ENCODE assay signal across 21 cellular contexts in genomic region chr16:78593352-78593751, GRCh38.
"Had no signal": no experiment of that assay in that cellular context is flagged by ENCODE, and none has a peak within 500 bp of the region (broad histone marks: within the 10 kb centered on the region; RNA-seq: fewer than 3 reads in every experiment).

No MANE protein-coding gene starts in this region.

- H3K27me3 ChIP-seq: gastrocnemius medialis, heart right ventricle, neutrophil, spleen, testis, tibial nerve had no signal

- H3K36me3 ChIP-seq: gastrocnemius medialis, heart right ventricle, left ventricle myocardium inferior, lower lobe of right lung, neutrophil, spleen, tibial nerve had no signal

- ATAC-seq: esophagus mucosa; gastrocnemius medialis; heart right ventricle; lower lobe of right lung; natural killer cell; sciatic nerve; stimulated activated memory B cell treated with anti-CD40 and anti-IgM and Interleukin-4, amounts not matched to agents 10 μg/mL and 1 μg/mL and 100 μg/mL, for 72 hours; stimulated activated naive CD8-positive, alpha-beta T cell treated with anti-CD3 and anti-CD28 coated beads, Interleukin-15, amount 100 ng/mL, for 72 hours had no signal

- H3K9me3 Mint-ChIP-seq: memory B cell; mesothelial cell of epicardium; natural killer cell; stimulated activated memory B cell treated with anti-CD40 and anti-IgM and Interleukin-4, amounts not matched to agents 10 μg/mL and 1 μg/mL and 100 μg/mL, for 72 hours; stimulated activated naive CD8-positive, alpha-beta T cell treated with anti-CD3 and anti-CD28 coated beads, Interleukin-15, amount 100 ng/mL, for 72 hours had no signal

- H3K4me1 Mint-ChIP-seq: memory B cell; natural killer cell; stimulated activated memory B cell treated with anti-CD40 and anti-IgM and Interleukin-4, amounts not matched to agents 10 μg/mL and 1 μg/mL and 100 μg/mL, for 72 hours; stimulated activated naive CD8-positive, alpha-beta T cell treated with anti-CD3 and anti-CD28 coated beads, Interleukin-15, amount 100 ng/mL, for 72 hours had no signal

- H3K4me3 Mint-ChIP-seq: memory B cell; mesothelial cell of epicardium; natural killer cell; stimulated activated memory B cell treated with anti-CD40 and anti-IgM and Interleukin-4, amounts not matched to agents 10 μg/mL and 1 μg/mL and 100 μg/mL, for 72 hours; stimulated activated naive CD8-positive, alpha-beta T cell treated with anti-CD3 and anti-CD28 coated beads, Interleukin-15, amount 100 ng/mL, for 72 hours had no signal

- H3K27ac ChIP-seq: gastrocnemius medialis, heart right ventricle, left ventricle myocardium inferior, lower lobe of right lung, neutrophil, spleen, testis, tibial nerve had no signal

- H3K4me1 ChIP-seq: lower lobe of right lung, spleen, testis, tibial nerve had no signal

- H3K9me3 ChIP-seq: gastrocnemius medialis, heart right ventricle, left ventricle myocardium inferior, lower lobe of right lung, neutrophil, spleen, testis, tibial nerve had no signal

- H3K27me3 Mint-ChIP-seq: stimulated activated memory B cell treated with anti-CD40 and anti-IgM and Interleukin-4, amounts not matched to agents 10 μg/mL and 1 μg/mL and 100 μg/mL, for 72 hours; stimulated activated naive CD8-positive, alpha-beta T cell treated with anti-CD3 and anti-CD28 coated beads, Interleukin-15, amount 100 ng/mL, for 72 hours had no signal

- DNase-seq: effector memory CD4-positive, alpha-beta T cell; gastrocnemius medialis; heart right ventricle; hypothalamus; left ventricle myocardium inferior; lower lobe of right lung; natural killer cell; posterior cingulate gyrus; spleen; stimulated activated CD4-positive, alpha-beta T cell treated with anti-CD3 and anti-CD28 coated beads, Interleukin-15, amount 100 ng/mL, for 24 hours; stimulated activated CD4-positive, alpha-beta T cell treated with anti-CD3 and anti-CD28 coated beads, Interleukin-1b, Interleukin-23, amount 100 ng/mL, for 48 hours; stimulated activated CD4-positive, alpha-beta T cell treated with anti-CD3 and anti-CD28 coated beads, Interleukin-4, amount 100 ng/mL, for 24 hours; stimulated activated naive CD8-positive, alpha-beta T cell treated with anti-CD3 and anti-CD28 coated beads, Interleukin-15, amount 100 ng/mL, for 72 hours; testis had no signal

- H3K36me3 Mint-ChIP-seq: mesothelial cell of epicardium; natural killer cell; stimulated activated memory B cell treated with anti-CD40 and anti-IgM and Interleukin-4, amounts not matched to agents 10 μg/mL and 1 μg/mL and 100 μg/mL, for 72 hours had no signal

- H3K27ac Mint-ChIP-seq: memory B cell; mesothelial cell of epicardium; natural killer cell; stimulated activated memory B cell treated with anti-CD40 and anti-IgM and Interleukin-4, amounts not matched to agents 10 μg/mL and 1 μg/mL and 100 μg/mL, for 72 hours; stimulated activated naive CD8-positive, alpha-beta T cell treated with anti-CD3 and anti-CD28 coated beads, Interleukin-15, amount 100 ng/mL, for 72 hours had no signal

- H3K4me3 ChIP-seq: gastrocnemius medialis, heart right ventricle, left ventricle myocardium inferior, lower lobe of right lung, spleen, testis, tibial nerve had no signal
